In the genomic region with DNA sequence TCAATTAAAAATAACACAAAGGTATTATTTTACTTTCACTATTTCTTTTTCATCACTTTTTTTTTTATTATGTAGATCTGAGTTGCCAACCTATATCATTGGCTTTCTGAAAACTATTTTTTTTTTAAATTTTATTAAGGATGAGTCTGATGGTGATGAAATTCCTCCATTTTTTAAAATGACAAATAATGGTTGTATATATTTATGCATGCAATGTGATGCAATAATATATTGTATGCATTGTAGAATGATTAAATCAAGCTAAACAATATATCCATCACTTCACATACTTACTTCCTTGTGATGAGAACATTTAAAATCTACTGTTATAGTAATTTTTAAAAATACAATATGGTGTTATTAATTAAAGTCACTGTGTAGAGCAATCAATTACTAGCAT, we compare ENCODE assay signal across 28 cellular contexts.
"Had no signal": no experiment of that assay in that cellular context is flagged by ENCODE, and none has a peak within 500 bp of the region (broad histone marks: within the 10 kb centered on the region; RNA-seq: fewer than 3 reads in every experiment).

No MANE protein-coding gene starts in this region.

- H3K27ac ChIP-seq: colonic mucosa, coronary artery, dorsolateral prefrontal cortex, epithelial cell of prostate, esophagus muscularis mucosa, esophagus squamous epithelium, foreskin keratinocyte, gastrocnemius medialis, gastroesophageal sphincter, heart left ventricle, heart right ventricle had no signal

- H3K4me3 ChIP-seq: colonic mucosa, coronary artery, dorsolateral prefrontal cortex, esophagus muscularis mucosa, esophagus squamous epithelium, gastrocnemius medialis, gastroesophageal sphincter, heart left ventricle, heart right ventricle had no signal

- H3K36me3 ChIP-seq: colonic mucosa, esophagus muscularis mucosa, esophagus squamous epithelium, gastrocnemius medialis, gastroesophageal sphincter, heart left ventricle, heart right ventricle had no signal

- DNase-seq: colonic mucosa; cortex of kidney; dermis blood vessel endothelial cell; dorsolateral prefrontal cortex; effector CD4-positive, alpha-beta T cell; effector CD8-positive, alpha-beta T cell; effector memory CD4-positive, alpha-beta T cell; effector memory CD8-positive, alpha-beta T cell; endodermal cell; erythroblast; esophagus squamous epithelium; foreskin fibroblast; foreskin keratinocyte; foreskin melanocyte; gastrocnemius medialis; glutamatergic neuron; head of caudate nucleus; heart left ventricle; heart right ventricle had no signal

- H3K9me3 ChIP-seq: colonic mucosa, esophagus muscularis mucosa, esophagus squamous epithelium, gastrocnemius medialis, gastroesophageal sphincter, heart left ventricle had no signal

- H3K27me3 ChIP-seq: colonic mucosa, dorsolateral prefrontal cortex, esophagus muscularis mucosa, esophagus squamous epithelium, foreskin keratinocyte, gastrocnemius medialis, gastroesophageal sphincter, heart left ventricle, heart right ventricle had no signal

- FAIRE-seq: colon, endometrium, endothelial cell of umbilical vein, frontal cortex had no signal

- ATAC-seq: effector memory CD8-positive, alpha-beta T cell; esophagus mucosa; foreskin keratinocyte; gastrocnemius medialis; gastroesophageal sphincter; heart left ventricle; heart right ventricle had no signal

- H3K4me1 ChIP-seq: colonic mucosa, esophagus muscularis mucosa, esophagus squamous epithelium, foreskin keratinocyte, gastrocnemius medialis, gastroesophageal sphincter, heart left ventricle, heart right ventricle had no signal
